In genomic region chr10:102650655-102651454, GRCh38 we compare ENCODE assay signal across 8 cellular contexts. TPM values are rescaled to one million over a fixed set of nuclear protein-coding genes. Genes with fewer than 3 reads are reported as not detected.
DNase-seq lines count a peak whose midpoint lies in the region; ATAC-seq and TF ChIP-seq lines count a peak whose summit lies in the region.

No MANE protein-coding gene starts in this region.

- H3K9me3 ChIP-seq in psoas muscle, result no peaks in the 10 kb centered on the region

- ATAC-seq in psoas muscle (no peak), left lobe of liver (no peak), HG02981 (IDR thresholded peaks at IDR 0.05; ENCODE audit: unreplicated experiment) (no peak), GM21529 (IDR thresholded peaks at IDR 0.05; ENCODE audit: unreplicated experiment) (no peak)

- peaks cover 0 to 61% of the 10 kb centered on the region in 2 donors for H3K36me3 ChIP-seq in psoas muscle (ENCODE audit: insufficient read depth in 1 of 2, low read depth in 1 of 2)

- H3K27ac ChIP-seq in psoas muscle, result no peak overlapping the region

- no peaks in the 10 kb centered on the region for H3K27me3 ChIP-seq in psoas muscle (ENCODE audit: insufficient read depth in 3 of 3, low read length in 2 of 3)

- no peak for DNase-seq in GM12864 (ENCODE audit: low read depth)
- peak; percentile 38 for DNase-seq in NOMO-1 treated with DMSO at 0.1 percent for 48 hours (lab: John Stamatoyannopoulos, UW; ENCODE audit: unreplicated experiment)
- peak; percentile 11 for DNase-seq in epidermal melanocyte (ENCODE audit: insufficient read length, low spot score)
- peak; percentile 12 to 46 for DNase-seq in psoas muscle
- DNase-seq in left lobe of liver (ENCODE audit: low spot score), result no peak
- DNase-seq in activated CD4-positive, CD25-positive, alpha-beta regulatory T cell (lab: John Stamatoyannopoulos, UW), result no peak

- H3K4me1 ChIP-seq in psoas muscle, result peaks cover 54% of the 10 kb centered on the region

- TF ChIP-seq CTCF in GM12864 (IDR thresholded peaks at IDR 0.05; ENCODE audit: low read depth, low read length, missing control alignments) (no peak), psoas muscle (IDR thresholded peaks at IDR 0.05) (no peak)

- WGBS in psoas muscle, 3 donors, result 51 to 69% (median 52%) methylated on average over 11 of the region's 11 CpGs

- H3K4me3 ChIP-seq in GM12864 (ENCODE audit: low read depth, low read length) (peak overlapping the region; percentile 67), psoas muscle (peak overlapping the region; percentile 94)

- intact Hi-C loops in psoas muscle (cut with DNase I), result no loop called here

RNA-seq across cellular contexts. Expression of gene TRIM8, which starts 6.6 kb away (rescaled TPM):
- total RNA-seq in psoas muscle (100 to 1,000 TPM in 3 of 4 donors, 10 to 100 TPM in 1; 97.2 to 166 (median 111) TPM), left lobe of liver (39.1 TPM)
- 10 to 100 TPM; 57.6 to 72.4 (median 72.3) TPM for polyA plus RNA-seq in psoas muscle

Comparison
In these comparisons a context has a peak if more than half of its experiments do, and no peak if none do; other contexts are left out.
1. DNase-seq: peak in NOMO-1 treated with DMSO at 0.1 percent for 48 hours (single experiment), epidermal melanocyte (single experiment) and psoas muscle (2 of 2); none in GM12864 (single experiment), left lobe of liver (single experiment) and activated CD4-positive, CD25-positive, alpha-beta regulatory T cell (0 of 4).